In genomic region chr2:241774419-241775222, GRCh38 we compare ENCODE assay signal across 9 cellular contexts. TPM values are rescaled to one million over a fixed set of nuclear protein-coding genes. Genes with fewer than 3 reads are reported as not detected.
DNase-seq lines count a peak whose midpoint lies in the region; ATAC-seq, FAIRE-seq and TF ChIP-seq lines count a peak whose summit lies in the region.
"Had no signal": no experiment of that assay in that cellular context is flagged by ENCODE, and none has a peak within 500 bp of the region (broad histone marks: within the 10 kb centered on the region; RNA-seq: fewer than 3 reads in every experiment).

No MANE protein-coding gene starts in this region.

- WGBS in A549 (ENCODE audit: missing lambda C conversion rate), result 83% methylated on average over 12 of the region's 40 CpGs
- 79% methylated on average over 27 of the region's 40 CpGs for WGBS in SK-N-SH (ENCODE audit: low lambda C conversion rate)

- H3K9me2 ChIP-seq in SK-N-SH, result no peaks in the 10 kb centered on the region

- POLR2A ChIA-PET in A549 (lab: Yijun Ruan, JAX) (no interaction called here), SK-N-SH (lab: Yijun Ruan, JAX) (interaction anchor here (0.6 kb wide), 1 partner anchor 76 kb away, joined by 3 read pairs; no protein-coding TSS in a partner anchor)

- in situ Hi-C loops in gastrocnemius medialis (cut with MboI; ENCODE audit: low sequenced_read_pairs in 4 of 4), result no loop called here

- TF ChIP-seq CTCF in A549 (IDR thresholded peaks at IDR 0.05) (no peak), SK-N-SH (IDR thresholded peaks at IDR 0.05) (no peak), gastrocnemius medialis (IDR thresholded peaks at IDR 0.05 in 4 of 5, conservative IDR thresholded peaks at IDR 0.05 in 1 of 5) (no peak)

- peak overlapping the region; percentile 33 for H3K4me2 ChIP-seq in A549
- no peak overlapping the region for H3K4me2 ChIP-seq in SK-N-SH

- H3K36me3 Mint-ChIP-seq in stimulated activated memory B cell treated with anti-CD40 and anti-IgM and Interleukin-4, amounts not matched to agents 10 μg/mL and 1 μg/mL and 100 μg/mL, for 72 hours, result no peaks in the 10 kb centered on the region

- FAIRE-seq in A549 (lab: Jason Lieb, UNC), result no peak

- CTCF ChIA-PET in A549 (lab: Yijun Ruan, JAX) (no interaction called here), SK-N-SH (lab: Yijun Ruan, JAX) (interaction anchor here (0.9 to 2.1 kb wide), 4 partner anchors 12 to 104 kb away, joined by 3 to 5 read pairs (median 4); no protein-coding TSS in a partner anchor)

- intact Hi-C loops in gastrocnemius medialis (cut with DNase I; ENCODE audit: low total_unique reads), result no loop called here

- no peak overlapping the region for H3K9ac ChIP-seq in SK-N-SH

- H3K27ac ChIP-seq in A549, result peak overlapping the region in 1 of 2 experiments; percentile 60; a peak in 3 of 6 replicates
- H3K27ac ChIP-seq in SK-N-SH (ENCODE audit: low read depth in 2 of 2, low read length in 1 of 2), result no peak overlapping the region
- no peak overlapping the region for H3K27ac ChIP-seq in gastrocnemius medialis

- H3K4me1 ChIP-seq in A549 (peaks cover 17% of the 10 kb centered on the region), SK-N-SH (ENCODE audit: control insufficient read depth in 1 of 2, insufficient read depth in 2 of 2, low read depth in 1 of 2, low read length in 1 of 2) (peaks cover 11 to 20% of the 10 kb centered on the region in 2 experiments; a peak in 2 of 4 replicates), gastrocnemius medialis (peaks cover 0 to 10% of the 10 kb centered on the region in 2 donors)

- peaks cover 22% of the 10 kb centered on the region for H3K4me1 Mint-ChIP-seq in stimulated activated memory B cell treated with anti-CD40 and anti-IgM and Interleukin-4, amounts not matched to agents 10 μg/mL and 1 μg/mL and 100 μg/mL, for 72 hours

- no peaks in the 10 kb centered on the region for H3F3A ChIP-seq in SK-N-SH (replicated peaks; ENCODE audit: insufficient read depth)

- peak overlapping the region; percentile 56; the same call in 1 of the 2 replicates for H2AFZ ChIP-seq in SK-N-SH (ENCODE audit: low read depth)

- H4K20me1 ChIP-seq in SK-N-SH (ENCODE audit: insufficient read depth), result no peaks in the 10 kb centered on the region

- no peak overlapping the region for H3K27ac Mint-ChIP-seq in stimulated activated memory B cell treated with anti-CD40 and anti-IgM and Interleukin-4, amounts not matched to agents 10 μg/mL and 1 μg/mL and 100 μg/mL, for 72 hours
- H3K27ac Mint-ChIP-seq: activated T-helper 2 cell treated with anti-CD3 and anti-CD28 coated beads, Interferon-gamma antibody, Interleukin-2, Interleukin-4, amounts not matched to agents 10 μg/mL and 5 μg/mL and 100 μg/mL, durations not matched to agents 14 hours and 24 hours and 36 hours had no signal

- no peaks in the 10 kb centered on the region for H3K9me3 Mint-ChIP-seq in stimulated activated memory B cell treated with anti-CD40 and anti-IgM and Interleukin-4, amounts not matched to agents 10 μg/mL and 1 μg/mL and 100 μg/mL, for 72 hours
- H3K9me3 Mint-ChIP-seq: activated T-helper 2 cell treated with anti-CD3 and anti-CD28 coated beads, Interferon-gamma antibody, Interleukin-2, Interleukin-4, amounts not matched to agents 10 μg/mL and 5 μg/mL and 100 μg/mL, durations not matched to agents 14 hours and 24 hours and 36 hours had no signal

- no peak for TF ChIP-seq RAD21 in A549 (conservative IDR thresholded peaks at IDR 0.05 in 1 of 2, IDR thresholded peaks at IDR 0.05 in 1 of 2)
- TF ChIP-seq RAD21 in SK-N-SH (IDR thresholded peaks at IDR 0.05; ENCODE audit: low read length), result no peak

- no peaks in the 10 kb centered on the region for H3K9me3 ChIP-seq in A549
- H3K9me3 ChIP-seq in SK-N-SH, result no peaks in the 10 kb centered on the region
- no peaks in the 10 kb centered on the region for H3K9me3 ChIP-seq in gastrocnemius medialis

- TF ChIP-seq POLR2A in A549 (IDR thresholded peaks at IDR 0.05; ENCODE audit: low read length), result no peak
- no peak for TF ChIP-seq POLR2A in gastrocnemius medialis (IDR thresholded peaks at IDR 0.05)

- peaks cover 28% of the 10 kb centered on the region for H3K27me3 Mint-ChIP-seq in stimulated activated memory B cell treated with anti-CD40 and anti-IgM and Interleukin-4, amounts not matched to agents 10 μg/mL and 1 μg/mL and 100 μg/mL, for 72 hours

- no peaks in the 10 kb centered on the region for H3K36me3 ChIP-seq in SK-N-SH (replicated peaks in 1 of 2; ENCODE audit: control insufficient read depth in 1 of 2, insufficient read depth in 2 of 2, low read length in 1 of 2)
- H3K36me3 ChIP-seq in gastrocnemius medialis, result no peaks in the 10 kb centered on the region

- H3K79me2 ChIP-seq in SK-N-SH (ENCODE audit: insufficient read depth), result no peaks in the 10 kb centered on the region

- H3K27me3 ChIP-seq in SK-N-SH (ENCODE audit: insufficient read depth) (no peaks in the 10 kb centered on the region), gastrocnemius medialis (peaks cover 10 to 12% (median 11%) of the 10 kb centered on the region in 3 donors)

- H3K4me3 Mint-ChIP-seq in stimulated activated memory B cell treated with anti-CD40 and anti-IgM and Interleukin-4, amounts not matched to agents 10 μg/mL and 1 μg/mL and 100 μg/mL, for 72 hours, result no peak overlapping the region

- H3K4me3 ChIP-seq in A549, result no peak overlapping the region
- H3K4me3 ChIP-seq in SK-N-SH (ENCODE audit: low read depth in 2 of 2, low read length in 1 of 2), result no peak overlapping the region
- H3K4me3 ChIP-seq in gastrocnemius medialis, result no peak overlapping the region

- TF ChIP-seq EP300 in A549 (IDR thresholded peaks at IDR 0.05) (no peak), SK-N-SH (IDR thresholded peaks at IDR 0.05; ENCODE audit: borderline replicate concordance in 1 of 2, low read depth in 1 of 2, low read length in 1 of 2) (no peak)

- ATAC-seq in A549 (peak; percentile 12 to 42; a peak in 3 of 6 replicates), gastrocnemius medialis (no peak), GM18517 (IDR thresholded peaks at IDR 0.05; ENCODE audit: unreplicated experiment) (no peak)
- no peak for ATAC-seq in stimulated activated memory B cell treated with anti-CD40 and anti-IgM and Interleukin-4, amounts not matched to agents 10 μg/mL and 1 μg/mL and 100 μg/mL, for 72 hours

- DNase-seq in A549 (ENCODE audit: low read depth in 1 of 2, low spot score in 1 of 2) (no peak), GOT3 (lab: John Stamatoyannopoulos, UW) (peak; percentile 65), SK-N-SH (peak; percentile 63), hepatic stellate cell (ENCODE audit: low spot score) (peak; percentile 57), NCI-H446 treated with DMSO at 0.1 percent for 48 hours (lab: John Stamatoyannopoulos, UW) (no peak), gastrocnemius medialis (no peak)

TF ChIP-seq in A549, 52 proteins besides CTCF, POLR2A, EP300 and RAD21 (continues in another document):
- TF ChIP-seq ZC3H11A (IDR thresholded peaks at IDR 0.05), result no peak
- no peak for TF ChIP-seq RCOR1 (IDR thresholded peaks at IDR 0.05; ENCODE audit: low read depth, low read length)
- TF ChIP-seq HDAC2 (IDR thresholded peaks at IDR 0.05), result no peak
- no peak for TF ChIP-seq SREBF2 (IDR thresholded peaks at IDR 0.05)
- TF ChIP-seq FOXS1 (CRISPR knock-in tag; IDR thresholded peaks at IDR 0.05), result no peak
- TF ChIP-seq CHD2 (IDR thresholded peaks at IDR 0.05; ENCODE audit: low read length, partially characterized antibody), result no peak
- no peak for TF ChIP-seq FOSB (CRISPR knock-in tag; IDR thresholded peaks at IDR 0.05)
- TF ChIP-seq HOXB5 (CRISPR knock-in tag; IDR thresholded peaks at IDR 0.05), result no peak

TF ChIP-seq in SK-N-SH, 30 proteins besides CTCF, POLR2A, EP300 and RAD21 (continues in another document):
- no peak for TF ChIP-seq CHD2 (IDR thresholded peaks at IDR 0.05; ENCODE audit: low read length, partially characterized antibody)

RNA-seq across cellular contexts. Expression of gene GAL3ST2, which starts 2.0 kb away (rescaled TPM):
- polyA plus RNA-seq in A549 (2011; rRNA removed), result 0.15 TPM in 1 of 2 replicates, not detected in the other
- polyA plus RNA-seq in A549 (2012; cell fraction: cytosol; rRNA removed), result 0.20 and 0.38 TPM in 2 replicates
- 1.2 and 2.6 TPM in 2 replicates for polyA plus RNA-seq in A549 (2012; cell fraction: nucleus; rRNA removed)
- polyA plus RNA-seq in A549 (2017; fragmentation: RNase III; extraction: RNeasy Plus Mini Kit Qiagen cat#74134 plus additional on column Dnase treatment), result 0.41 to 0.86 TPM (median 0.61 TPM) in 3 replicates
- not detected in 2 replicates for polyA minus RNA-seq in A549 (2011; rRNA and poly(A)+ RNA removed)
- 0.10 and 0.15 TPM in 2 replicates for polyA plus RNA-seq in SK-N-SH (2012; rRNA removed)
- 0.04 TPM in 1 of 2 replicates, not detected in the other for polyA plus RNA-seq in SK-N-SH (2012; cell fraction: cytosol; rRNA removed)
- polyA plus RNA-seq in SK-N-SH (2012; cell fraction: nucleus; rRNA removed), result 0.74 and 1.0 TPM in 2 replicates
- total RNA-seq in gastrocnemius medialis, result 1 to 10 TPM in 1 of 4 donors, not detected in 3; 1.6 TPM

RNA-seq across cellular contexts. Expression of gene NEU4, which starts 34.4 kb away (rescaled TPM):
- polyA plus RNA-seq in A549 (2011; rRNA removed) (0.08 and 0.13 TPM in 2 replicates), A549 (2017; fragmentation: RNase III; extraction: RNeasy Plus Mini Kit Qiagen cat#74134 plus additional on column Dnase treatment) (0.19 to 0.70 TPM (median 0.25 TPM) in 3 replicates), SK-N-SH (2012; rRNA removed) (0.05 TPM in 1 of 2 replicates, not detected in the other)
- 0.05 and 0.12 TPM in 2 replicates for polyA plus RNA-seq in A549 (2012; cell fraction: cytosol; rRNA removed)
- polyA plus RNA-seq in A549 (2012; cell fraction: nucleus; rRNA removed), result 1.2 and 1.8 TPM in 2 replicates
- polyA minus RNA-seq in A549 (2011; rRNA and poly(A)+ RNA removed), result not detected in 2 replicates
- polyA plus RNA-seq in SK-N-SH (2012; cell fraction: cytosol; rRNA removed), result 0.03 and 0.07 TPM in 2 replicates
- 0.54 and 0.62 TPM in 2 replicates for polyA plus RNA-seq in SK-N-SH (2012; cell fraction: nucleus; rRNA removed)
- 100 to 1,000 TPM in 1 of 4 donors, 10 to 100 TPM in 1, 1 to 10 TPM in 2; 3.0 to 119 (median 19.4) TPM for total RNA-seq in gastrocnemius medialis

RNA-seq across cellular contexts. Expression of gene D2HGDH, which starts 40.2 kb away (rescaled TPM):
- polyA plus RNA-seq in A549 (2011; rRNA removed) (6.5 and 7.0 TPM in 2 replicates), A549 (2017; fragmentation: RNase III; extraction: RNeasy Plus Mini Kit Qiagen cat#74134 plus additional on column Dnase treatment) (16.5 to 18.8 TPM (median 18.5 TPM) in 3 replicates), SK-N-SH (2012; rRNA removed) (33.7 and 36.3 TPM in 2 replicates)
- 17.3 and 21.6 TPM in 2 replicates for polyA plus RNA-seq in A549 (2012; cell fraction: cytosol; rRNA removed)
- 124 and 153 TPM in 2 replicates for polyA plus RNA-seq in A549 (2012; cell fraction: nucleus; rRNA removed)
- polyA minus RNA-seq in A549 (2011; rRNA and poly(A)+ RNA removed), result 7.9 and 15.7 TPM in 2 replicates
- polyA plus RNA-seq in SK-N-SH (2012; cell fraction: cytosol; rRNA removed), result 12.4 and 18.7 TPM in 2 replicates
- polyA plus RNA-seq in SK-N-SH (2012; cell fraction: nucleus; rRNA removed), result 210 and 218 TPM in 2 replicates
- total RNA-seq in gastrocnemius medialis, result 10 to 100 TPM; 15.9 to 39.6 (median 20.3) TPM

Comparison
In these comparisons a context has a peak if more than half of its experiments do, and no peak if none do; other contexts are left out.
1. ATAC-seq: peak in A549 (2 of 2); none in stimulated activated memory B cell treated with anti-CD40 and anti-IgM and Interleukin-4, amounts not matched to agents 10 μg/mL and 1 μg/mL and 100 μg/mL, for 72 hours (single experiment), gastrocnemius medialis (0 of 2) and GM18517 (single experiment).
2. DNase-seq: peak in GOT3 (single experiment), SK-N-SH (single experiment) and hepatic stellate cell (single experiment); none in A549 (0 of 2), NCI-H446 treated with DMSO at 0.1 percent for 48 hours (single experiment) and gastrocnemius medialis (0 of 2).
3. Of the 12 proteins assayed by ChIP-seq in both A549 and SK-N-SH: peak only in A549: none; only in SK-N-SH: FOSL2 and PBX3; in both: none; in neither: 10.